18 cellular contexts compared by ENCODE assay signal in the genomic region with DNA sequence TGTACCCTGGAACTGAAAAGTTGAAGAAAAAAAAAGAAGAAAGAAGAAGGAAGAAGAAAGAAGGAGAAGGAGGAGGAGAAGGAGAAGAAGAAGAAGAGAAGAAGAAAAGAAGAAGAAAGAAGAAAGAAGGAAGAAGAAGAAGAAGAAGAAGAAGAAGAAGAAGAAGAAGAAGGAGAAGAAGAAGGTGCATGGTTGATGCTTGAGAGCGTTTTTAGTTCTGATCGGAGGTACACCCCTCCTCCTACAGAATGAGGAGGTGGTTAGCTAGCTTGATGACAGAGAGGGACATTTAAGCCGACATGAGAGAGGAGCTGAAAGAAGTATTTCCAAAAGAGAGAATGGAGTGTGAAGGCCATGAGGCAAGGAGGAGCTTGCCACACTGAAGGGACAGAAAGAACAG. TPM values are rescaled to one million over a fixed set of nuclear protein-coding genes. Genes with fewer than 3 reads are reported as not detected.
DNase-seq lines count a peak whose midpoint lies in the region; ATAC-seq and TF ChIP-seq lines count a peak whose summit lies in the region.
"Had no signal": no experiment of that assay in that cellular context is flagged by ENCODE, and none has a peak within 500 bp of the region (broad histone marks: within the 10 kb centered on the region; RNA-seq: fewer than 3 reads in every experiment).

No MANE protein-coding gene starts in this region.

- no peak for TF ChIP-seq POLR2A in lower leg skin (IDR thresholded peaks at IDR 0.05)

- CTCF ChIA-PET in HEK293 (lab: Yijun Ruan, JAX) = interaction anchor here (0.5 kb wide), 1 partner anchor 140 kb away, joined by 3 read pairs; no protein-coding TSS in a partner anchor

- no peak for DNase-seq in activated naive CD4-positive, alpha-beta T cell treated with anti-CD3 and anti-CD28 coated beads, Interleukin-2, amount 50 U/mL, for 72 hours (ENCODE audit: low spot score in 2 of 2)
- DNase-seq in endothelial cell (ENCODE audit: low spot score) = no peak
- DNase-seq in lower leg skin (ENCODE audit: low spot score in 2 of 2) = no peak
- DNase-seq in dorsolateral prefrontal cortex = no peak
- DNase-seq: BE2C; Calu3; CD4-positive, alpha-beta memory T cell; COR-L47; DMS53; DMS79 treated with DMSO at 0.1 percent for 48 hours; GF-D8; GOT3 had no signal

- no peaks in the 10 kb centered on the region for H3K36me3 Mint-ChIP-seq in activated naive CD4-positive, alpha-beta T cell treated with anti-CD3 and anti-CD28 coated beads, Interleukin-2, amount 50 U/mL, for 24 hours
- H3K36me3 Mint-ChIP-seq in activated naive CD4-positive, alpha-beta T cell treated with anti-CD3 and anti-CD28 coated beads, Interleukin-2, amount 50 U/mL, for 72 hours = no peaks in the 10 kb centered on the region
- H3K36me3 Mint-ChIP-seq in endothelial cell (ENCODE audit: low read depth, unreplicated experiment) = peaks cover 7% of the 10 kb centered on the region
- H3K36me3 Mint-ChIP-seq: CD14-positive monocyte; CD4-positive, alpha-beta memory T cell had no signal

- POLR2A ChIA-PET in HEK293 (lab: Yijun Ruan, JAX) = no interaction called here

- no peaks in the 10 kb centered on the region for H3K36me3 ChIP-seq in HEK293 (ENCODE audit: control insufficient read depth in 2 of 2, insufficient read depth in 1 of 2, low read length in 2 of 2)
- H3K36me3 ChIP-seq: BE2C; BLaER1 treated with 17β-estradiol and CSF1 and Interleukin-3, amounts not matched to agents 10 nM and 100 nM; HAP-1 had no signal

- no peaks in the 10 kb centered on the region for H3K4me1 ChIP-seq in HEK293 (ENCODE audit: control insufficient read depth, insufficient read depth, low read length)
- H3K4me1 ChIP-seq: BE2C, HAP-1 had no signal

- H3K9me3 ChIP-seq in HEK293 (ENCODE audit: control insufficient read depth, insufficient read depth, low read depth, low read length) = no peaks in the 10 kb centered on the region
- H3K9me3 ChIP-seq: BE2C, HAP-1 had no signal

- no peaks in the 10 kb centered on the region for H3K27me3 ChIP-seq in dorsolateral prefrontal cortex
- H3K27me3 ChIP-seq: BE2C; BLaER1 treated with 17β-estradiol and CSF1 and Interleukin-3, amounts not matched to agents 10 nM and 100 nM had no signal

- no peak overlapping the region for H3K4me3 Mint-ChIP-seq in activated naive CD4-positive, alpha-beta T cell treated with anti-CD3 and anti-CD28 coated beads, Interleukin-2, amount 50 U/mL, for 24 hours
- no peak overlapping the region for H3K4me3 Mint-ChIP-seq in endothelial cell (ENCODE audit: unreplicated experiment)
- H3K4me3 Mint-ChIP-seq: CD14-positive monocyte; CD4-positive, alpha-beta memory T cell had no signal

- peak overlapping the region; percentile 24 for H3K27ac Mint-ChIP-seq in activated naive CD4-positive, alpha-beta T cell treated with anti-CD3 and anti-CD28 coated beads, Interleukin-2, amount 50 U/mL, for 24 hours
- no peak overlapping the region for H3K27ac Mint-ChIP-seq in activated naive CD4-positive, alpha-beta T cell treated with anti-CD3 and anti-CD28 coated beads, Interleukin-2, amount 50 U/mL, for 72 hours
- peak overlapping the region; percentile 54 for H3K27ac Mint-ChIP-seq in endothelial cell (ENCODE audit: unreplicated experiment)
- H3K27ac Mint-ChIP-seq: CD14-positive monocyte had no signal

- ATAC-seq in activated naive CD4-positive, alpha-beta T cell treated with anti-CD3 and anti-CD28 coated beads, Interleukin-2, amount 50 U/mL, for 72 hours = no peak

- no peak overlapping the region for H3K27ac ChIP-seq in HEK293 (ENCODE audit: extremely low read depth, low read depth, low read length)
- no peak overlapping the region for H3K27ac ChIP-seq in dorsolateral prefrontal cortex
- H3K27ac ChIP-seq: 22Rv1; BLaER1 treated with 17β-estradiol and CSF1 and Interleukin-3, amounts not matched to agents 10 nM and 100 nM had no signal

- H3K4me3 ChIP-seq in HEK293 (ENCODE audit: low read depth, low read length) (no peak overlapping the region), lower leg skin (ENCODE audit: low read depth, poor library complexity, severe bottlenecking) (no peak overlapping the region), dorsolateral prefrontal cortex (no peak overlapping the region)
- H3K4me3 ChIP-seq: BLaER1 treated with 17β-estradiol and CSF1 and Interleukin-3, amounts not matched to agents 10 nM and 100 nM; HAP-1 had no signal

- TF ChIP-seq CTCF in HEK293 (tag by site-specific recombination; IDR thresholded peaks at IDR 0.05) = no peak
- no peak for TF ChIP-seq CTCF in endothelial cell (IDR thresholded peaks at IDR 0.05; ENCODE audit: unreplicated experiment)
- no peak for TF ChIP-seq CTCF in lower leg skin (IDR thresholded peaks at IDR 0.05)
- no peak for TF ChIP-seq CTCF in dorsolateral prefrontal cortex (IDR thresholded peaks at IDR 0.05 in 54 of 56, conservative IDR thresholded peaks at IDR 0.05 in 2 of 56; ENCODE audit: low read depth in 1 of 56, partially characterized antibody in 56 of 56)

- intact Hi-C loops in lower leg skin (cut with DNase I; ENCODE audit: low total_unique reads) = no loop called here
- intact Hi-C loops in dorsolateral prefrontal cortex (cut with DNase I) = no loop called here

- H3K9me3 Mint-ChIP-seq in activated naive CD4-positive, alpha-beta T cell treated with anti-CD3 and anti-CD28 coated beads, Interleukin-2, amount 50 U/mL, for 24 hours = no peaks in the 10 kb centered on the region
- peaks cover 0 to 5% of the 10 kb centered on the region in 2 donors for H3K9me3 Mint-ChIP-seq in activated naive CD4-positive, alpha-beta T cell treated with anti-CD3 and anti-CD28 coated beads, Interleukin-2, amount 50 U/mL, for 72 hours
- H3K9me3 Mint-ChIP-seq in endothelial cell (ENCODE audit: unreplicated experiment) = no peaks in the 10 kb centered on the region

- H3K4me1 Mint-ChIP-seq in activated naive CD4-positive, alpha-beta T cell treated with anti-CD3 and anti-CD28 coated beads, Interleukin-2, amount 50 U/mL, for 24 hours = no peaks in the 10 kb centered on the region
- no peaks in the 10 kb centered on the region for H3K4me1 Mint-ChIP-seq in endothelial cell (ENCODE audit: unreplicated experiment)
- H3K4me1 Mint-ChIP-seq: CD4-positive, alpha-beta memory T cell had no signal

- H3K27me3 Mint-ChIP-seq in activated naive CD4-positive, alpha-beta T cell treated with anti-CD3 and anti-CD28 coated beads, Interleukin-2, amount 50 U/mL, for 24 hours = no peaks in the 10 kb centered on the region
- H3K27me3 Mint-ChIP-seq in endothelial cell (ENCODE audit: unreplicated experiment) = peaks cover 10% of the 10 kb centered on the region

- 92 to 94% methylated on average over 3 of the region's 3 CpGs for WGBS in lower leg skin, 2 donors

TF ChIP-seq in HEK293, 187 proteins besides CTCF, POLR2A, EP300 and RAD21:
- TF ChIP-seq ZNF121 (tag by site-specific recombination; IDR thresholded peaks at IDR 0.05) (no peak), SP7 (tag by site-specific recombination; IDR thresholded peaks at IDR 0.05) (no peak)
- TF ChIP-seq, protein P1, sequence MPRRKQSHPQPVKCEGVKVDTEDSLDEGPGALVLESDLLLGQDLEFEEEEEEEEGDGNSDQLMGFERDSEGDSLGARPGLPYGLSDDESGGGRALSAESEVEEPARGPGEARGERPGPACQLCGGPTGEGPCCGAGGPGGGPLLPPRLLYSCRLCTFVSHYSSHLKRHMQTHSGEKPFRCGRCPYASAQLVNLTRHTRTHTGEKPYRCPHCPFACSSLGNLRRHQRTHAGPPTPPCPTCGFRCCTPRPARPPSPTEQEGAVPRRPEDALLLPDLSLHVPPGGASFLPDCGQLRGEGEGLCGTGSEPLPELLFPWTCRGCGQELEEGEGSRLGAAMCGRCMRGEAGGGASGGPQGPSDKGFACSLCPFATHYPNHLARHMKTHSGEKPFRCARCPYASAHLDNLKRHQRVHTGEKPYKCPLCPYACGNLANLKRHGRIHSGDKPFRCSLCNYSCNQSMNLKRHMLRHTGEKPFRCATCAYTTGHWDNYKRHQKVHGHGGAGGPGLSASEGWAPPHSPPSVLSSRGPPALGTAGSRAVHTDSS (tag by site-specific recombination; IDR thresholded peaks at IDR 0.05) = peak; percentile 30; the same call in 1 of the 2 replicates

RNA-seq across cellular contexts. Expression of a gene that starts 5.6 kb away (rescaled TPM):
- total RNA-seq in activated naive CD4-positive, alpha-beta T cell treated with anti-CD3 and anti-CD28 coated beads, Interleukin-2, amount 50 U/mL, for 72 hours = 10 to 100 TPM in 1 of 2 donors, 1 to 10 TPM in 1; 3.0 to 14.1 TPM
- total RNA-seq in endothelial cell (ENCODE audit: unreplicated experiment) (70.0 TPM), lower leg skin (10 to 100 TPM in 3 of 4 donors, 1 to 10 TPM in 1; 7.0 to 24.3 (median 19.9) TPM), dorsolateral prefrontal cortex (10 to 100 TPM; 27.3 to 59.9 (median 41.1) TPM)

Comparison
In these comparisons a context has a peak if more than half of its experiments do, and no peak if none do; other contexts are left out.
1. H3K27ac Mint-ChIP-seq: peak in activated naive CD4-positive, alpha-beta T cell treated with anti-CD3 and anti-CD28 coated beads, Interleukin-2, amount 50 U/mL, for 24 hours (single experiment) and endothelial cell (single experiment); none in activated naive CD4-positive, alpha-beta T cell treated with anti-CD3 and anti-CD28 coated beads, Interleukin-2, amount 50 U/mL, for 72 hours (0 of 2).